Comparison of ENCODE assay signal across 18 cellular contexts in genomic region chr1:229432116-229432461, GRCh38. TPM values are rescaled to one million over a fixed set of nuclear protein-coding genes. Genes with fewer than 3 reads are reported as not detected.
DNase-seq lines count a peak whose midpoint lies in the region; ATAC-seq, FAIRE-seq and TF ChIP-seq lines count a peak whose summit lies in the region.
"Had no signal": no experiment of that assay in that cellular context is flagged by ENCODE, and none has a peak within 500 bp of the region (broad histone marks: within the 10 kb centered on the region; RNA-seq: fewer than 3 reads in every experiment).

No MANE protein-coding gene starts in this region.

- H2BK120ac ChIP-seq in H9 (ENCODE audit: low read depth, low read length, poor library complexity, severe bottlenecking) = no peak overlapping the region

- H3K18ac ChIP-seq in H9 (ENCODE audit: insufficient read length, low read depth, low read length) = no peak overlapping the region

- TF ChIP-seq EP300 in esophagus muscularis mucosa (IDR thresholded peaks at IDR 0.05) = no peak

- H3K9me3 ChIP-seq in H9 (ENCODE audit: control insufficient read depth, low read depth, low read length) (no peaks in the 10 kb centered on the region), esophagus muscularis mucosa (no peaks in the 10 kb centered on the region), psoas muscle (no peaks in the 10 kb centered on the region)

- no peak overlapping the region for H2BK5ac ChIP-seq in H9 (ENCODE audit: insufficient read length, low read length)

- no peaks in the 10 kb centered on the region for H3K79me2 ChIP-seq in H9 (ENCODE audit: insufficient read depth, low read length)

- H3K4ac ChIP-seq in H9 (ENCODE audit: low read depth, low read length) = no peak overlapping the region

- no peak for FAIRE-seq in urothelium cell line (lab: Jason Lieb, UNC)

- H2BK15ac ChIP-seq in H9 (ENCODE audit: low read depth, low read length) = no peak overlapping the region

- peaks cover 14% of the 10 kb centered on the region for H3K23me2 ChIP-seq in H9 (ENCODE audit: insufficient read length, low read depth, low read length, poor library complexity, severe bottlenecking)

- H3K79me1 ChIP-seq in H9 (ENCODE audit: insufficient read depth, low read depth, low read length, poor library complexity, severe bottlenecking) = no peaks in the 10 kb centered on the region

- DNase-seq in D341Med (ENCODE audit: low spot score) = peak; percentile 48
- no peak for DNase-seq in H9
- no peak for DNase-seq in esophagus muscularis mucosa (ENCODE audit: extremely low spot score)
- DNase-seq in psoas muscle = peak in 1 of 2 donors; percentile 58
- DNase-seq in stimulated activated CD4-positive, alpha-beta T cell treated with anti-CD3 and anti-CD28 coated beads, Interleukin-2, amount 100 ng/mL, for 24 hours = no peak
- DNase-seq in urothelium cell line (ENCODE audit: low spot score) = no peak
- DNase-seq: activated CD4-positive, alpha-beta T cell treated with anti-CD3 and anti-CD28 coated beads, Interleukin-2, amount 10 ng/mL, durations not matched to agents 24 days and 14 days; GDM1; HFFc6; NCI-H1105; NCI-H226; SHP77 treated with DMSO at 0.1 percent for 48 hours; T1000 had no signal

- no peak for TF ChIP-seq POLR2A in esophagus muscularis mucosa (IDR thresholded peaks at IDR 0.05; ENCODE audit: low read depth)

- H4K8ac ChIP-seq in H9 (replicated peaks; ENCODE audit: insufficient read length, low read depth, low read length) = no peak overlapping the region

- peaks cover 0 to 7% (median 2%) of the 10 kb centered on the region in 3 experiments; a peak in 3 of 7 replicates for H3K36me3 Mint-ChIP-seq in H9 (ENCODE audit: insufficient read depth in 1 of 3, low read depth in 3 of 3)

- H3K36me3 ChIP-seq in esophagus muscularis mucosa = no peaks in the 10 kb centered on the region
- peaks cover 0 to 4% of the 10 kb centered on the region in 2 donors for H3K36me3 ChIP-seq in psoas muscle (ENCODE audit: insufficient read depth in 1 of 2, low read depth in 1 of 2)

- no peak overlapping the region for H2AK5ac ChIP-seq in H9 (ENCODE audit: insufficient read length, low read length)

- H3K4me2 ChIP-seq in H9 (ENCODE audit: insufficient read depth, insufficient read length, low read length) = no peak overlapping the region

- H3T11ph ChIP-seq in H9 (ENCODE audit: low read length) = no peak overlapping the region

- H3K4me1 ChIP-seq in H9 (ENCODE audit: insufficient read depth, low read length) = peaks cover 2% of the 10 kb centered on the region; the same call in 1 of the 2 replicates
- H3K4me1 ChIP-seq in esophagus muscularis mucosa = peaks cover 30 to 52% (median 46%) of the 10 kb centered on the region in 4 donors
- H3K4me1 ChIP-seq in psoas muscle = peaks cover 31% of the 10 kb centered on the region

- H4K5ac ChIP-seq in H9 (ENCODE audit: insufficient read length, low read depth, low read length) = no peak overlapping the region

- peaks cover 2 to 11% of the 10 kb centered on the region in 2 experiments; a peak in 2 of 5 replicates for H3K9me3 Mint-ChIP-seq in H9
- H3K9me3 Mint-ChIP-seq: activated T-helper 2 cell treated with anti-CD3 and anti-CD28 coated beads, Interferon-gamma antibody, Interleukin-2, Interleukin-4, amounts not matched to agents 10 μg/mL and 5 μg/mL and 100 μg/mL, durations not matched to agents 14 hours and 24 hours and 36 hours had no signal

- H4K20me1 ChIP-seq in H9 (ENCODE audit: control insufficient read depth, insufficient read depth, insufficient read length) = no peaks in the 10 kb centered on the region

- no peak overlapping the region for H3K14ac ChIP-seq in H9 (ENCODE audit: insufficient read depth, low read length)

- H3K27ac ChIP-seq in H9 (ENCODE audit: insufficient read length, low read depth, low read length) (no peak overlapping the region), esophagus muscularis mucosa (replicated peaks in 1 of 4) (no peak overlapping the region), psoas muscle (peak overlapping the region; percentile 97)
- H3K27ac ChIP-seq: C4-2B had no signal

- H3K27ac Mint-ChIP-seq in H9 = no peak overlapping the region
- H3K27ac Mint-ChIP-seq: activated T-helper 2 cell treated with anti-CD3 and anti-CD28 coated beads, Interferon-gamma antibody, Interleukin-2, Interleukin-4, amounts not matched to agents 10 μg/mL and 5 μg/mL and 100 μg/mL, durations not matched to agents 14 hours and 24 hours and 36 hours; HFFc6 had no signal

- ATAC-seq in psoas muscle = no peak
- no peak for ATAC-seq in HG03025 (IDR thresholded peaks at IDR 0.05; ENCODE audit: low FRiP score, unreplicated experiment)
- ATAC-seq: sciatic nerve had no signal

- no peak overlapping the region for H3K9ac ChIP-seq in H9 (ENCODE audit: extremely low read depth, insufficient read length, low read length)

- TF ChIP-seq CTCF in H9 (conservative IDR thresholded peaks at IDR 0.05) = no peak
- TF ChIP-seq CTCF in esophagus muscularis mucosa (IDR thresholded peaks at IDR 0.05) = no peak
- no peak for TF ChIP-seq CTCF in psoas muscle (IDR thresholded peaks at IDR 0.05)

- no peak overlapping the region for H4K91ac ChIP-seq in H9 (ENCODE audit: insufficient read length, low read depth, low read length)

- H3K27me3 ChIP-seq in H9 (ENCODE audit: insufficient read depth, low read length) (peaks cover 22% of the 10 kb centered on the region), esophagus muscularis mucosa (peaks cover 20 to 87% (median 58%) of the 10 kb centered on the region in 4 donors), psoas muscle (ENCODE audit: insufficient read depth in 3 of 3, low read length in 2 of 3) (peaks cover 0 to 20% (median 0%) of the 10 kb centered on the region in 3 donors)

- H2AFZ ChIP-seq in H9 (ENCODE audit: low read length) = no peak overlapping the region

- peaks cover 24 to 26% of the 10 kb centered on the region in 2 experiments for H3K4me1 Mint-ChIP-seq in H9

- intact Hi-C loops in esophagus muscularis mucosa (cut with DNase I) (no loop called here), psoas muscle (cut with DNase I) (loop anchor here in 1 of 2 donors (10.0 kb wide), 1 partner anchor 193 kb away; the partner anchor contains the start of genes TAF5L and URB2)

- no peak overlapping the region for H2BK12ac ChIP-seq in H9 (ENCODE audit: insufficient read length, low read depth, low read length)

- no peak overlapping the region for H3K56ac ChIP-seq in H9 (ENCODE audit: insufficient read length, low read depth, low read length)

- H3K23ac ChIP-seq in H9 (ENCODE audit: insufficient read length, low read depth, low read length) = no peak overlapping the region

- no CpG with 5 or more reads among the region's 38 CpGs for WGBS in H9 (ENCODE audit: extremely low coverage, insufficient read length, low lambda C conversion rate)
- 16% methylated on average over 4 of the region's 38 CpGs for WGBS in esophagus muscularis mucosa
- WGBS in psoas muscle, 3 donors = 1 to 7% (median 2%) methylated on average over 20 to 38 of the region's 38 CpGs

- H3K4me3 ChIP-seq in esophagus muscularis mucosa = peak overlapping the region; percentile 13 to 46 (median 38)
- H3K4me3 ChIP-seq in psoas muscle = peak overlapping the region; percentile 70

- H3K27me3 Mint-ChIP-seq in H9 (ENCODE audit: low read depth) = peaks cover 80% of the 10 kb centered on the region

- H3K4me3 Mint-ChIP-seq in H9 = peak overlapping the region; percentile 47 to 77
- H3K4me3 Mint-ChIP-seq: HFFc6 had no signal

- H2BK20ac ChIP-seq in H9 (ENCODE audit: low read depth, low read length, poor library complexity, severe bottlenecking) = no peak overlapping the region

RNA-seq across cellular contexts. Expression of gene ACTA1, which starts 1.8 kb away (rescaled TPM):
- total RNA-seq in H9 (2021) = 48.5 and 51.3 TPM in 2 replicates
- under 1 TPM in 3 of 4 donors, not detected in 1; 0.29 to 0.58 (median 0.42) TPM for total RNA-seq in esophagus muscularis mucosa
- over 10,000 TPM in 3 of 4 donors, 1,000 to 10,000 TPM in 1; 8,109 to 28,566 (median 18,858) TPM for total RNA-seq in psoas muscle
- polyA plus RNA-seq in psoas muscle = over 10,000 TPM; 11,314 to 26,656 (median 13,405) TPM
- total RNA-seq: activated CD4-positive, alpha-beta T cell treated with anti-CD3 and anti-CD28 coated beads, Interleukin-2, amount 10 ng/mL, durations not matched to agents 24 days and 14 days; activated T-helper 2 cell treated with anti-CD3 and anti-CD28 coated beads, Interferon-gamma antibody, Interleukin-2, Interleukin-4, amounts not matched to agents 10 μg/mL and 5 μg/mL and 100 μg/mL, durations not matched to agents 14 hours and 24 hours and 36 hours; HFFc6; lung microvascular endothelial cell had no signal

Comparison
In these comparisons a context has a peak if more than half of its experiments do, and no peak if none do; other contexts are left out.
1. RNA of gene ACTA1, which starts 1.8 kb away (total RNA-seq): 8,109 to 28,566 TPM in psoas muscle; 48.5 to 51.3 TPM in H9 and 0.29 to 0.58 TPM in esophagus muscularis mucosa; every median in the first group is over 100 times any median in the second.